Comparison of ENCODE assay signal across 17 cellular contexts in genomic region chr6:132749111-132749510, GRCh38. TPM values are rescaled to one million over a fixed set of nuclear protein-coding genes. Genes with fewer than 3 reads are reported as not detected.
DNase-seq lines count a peak whose midpoint lies in the region; ATAC-seq and TF ChIP-seq lines count a peak whose summit lies in the region.
"Had no signal": no experiment of that assay in that cellular context is flagged by ENCODE, and none has a peak within 500 bp of the region (broad histone marks: within the 10 kb centered on the region; RNA-seq: fewer than 3 reads in every experiment).

No MANE protein-coding gene starts in this region.

- DNase-seq in natural killer cell treated with Interleukin-12 subunit alpha and Interleukin-12 subunit beta and Interleukin-15 and Interleukin-18, amount 100 ng/mL, for 72 hours (ENCODE audit: low spot score), result no peak
- DNase-seq in natural killer cell (no peak), SKM-1 treated with dmso at 0.1 percent for 144 hours (lab: John Stamatoyannopoulos, UW; ENCODE audit: unreplicated experiment) (peak; percentile 46), upper lobe of right lung (no peak), T-helper 9 cell (no peak), NCI-H2227 treated with DMSO at 0.1 percent for 48 hours (lab: John Stamatoyannopoulos, UW) (no peak)
- DNase-seq: activated CD4-positive, CD25-positive, alpha-beta regulatory T cell; activated effector memory CD4-positive, alpha-beta T cell treated with anti-CD3 and anti-CD28 coated beads, Interleukin-2, amount 50 U/mL, for 16 hours; glutamatergic neuron; GOT3; SHP77 treated with DMSO at 0.1 percent for 48 hours had no signal

- peaks cover 57 to 74% of the 10 kb centered on the region in 2 donors for H3K4me1 Mint-ChIP-seq in natural killer cell treated with Interleukin-12 subunit alpha and Interleukin-12 subunit beta and Interleukin-15 and Interleukin-18, amount 100 ng/mL, for 72 hours (ENCODE audit: low read depth in 2 of 2)
- peaks cover 26 to 32% of the 10 kb centered on the region in 2 donors for H3K4me1 Mint-ChIP-seq in natural killer cell

- no peaks in the 10 kb centered on the region for H3K9me3 ChIP-seq in upper lobe of right lung
- H3K9me3 ChIP-seq: thoracic aorta had no signal

- ATAC-seq in natural killer cell treated with Interleukin-12 subunit alpha and Interleukin-12 subunit beta and Interleukin-15 and Interleukin-18, amount 100 ng/mL, for 72 hours, result peak; percentile 56 to 58
- no peak for ATAC-seq in natural killer cell
- ATAC-seq in esophagus mucosa, result peak; percentile 51
- ATAC-seq in upper lobe of right lung, result peak; percentile 69
- no peak for ATAC-seq in HG02840 (IDR thresholded peaks at IDR 0.05; ENCODE audit: low FRiP score, unreplicated experiment)

- TF ChIP-seq CTCF in natural killer cell (IDR thresholded peaks at IDR 0.05) (no peak), upper lobe of right lung (IDR thresholded peaks at IDR 0.05) (no peak)

- H3K27ac Mint-ChIP-seq in natural killer cell treated with Interleukin-12 subunit alpha and Interleukin-12 subunit beta and Interleukin-15 and Interleukin-18, amount 100 ng/mL, for 72 hours, result peak overlapping the region; percentile 92 to 93
- no peak overlapping the region for H3K27ac Mint-ChIP-seq in natural killer cell

- H3K9me3 Mint-ChIP-seq in natural killer cell treated with Interleukin-12 subunit alpha and Interleukin-12 subunit beta and Interleukin-15 and Interleukin-18, amount 100 ng/mL, for 72 hours, result peaks cover 4% of the 10 kb centered on the region
- H3K9me3 Mint-ChIP-seq in natural killer cell, result no peaks in the 10 kb centered on the region

- peak overlapping the region; percentile 69 for H3K4me3 Mint-ChIP-seq in natural killer cell treated with Interleukin-12 subunit alpha and Interleukin-12 subunit beta and Interleukin-15 and Interleukin-18, amount 100 ng/mL, for 72 hours
- no peak overlapping the region for H3K4me3 Mint-ChIP-seq in natural killer cell

- H3K4me1 ChIP-seq in upper lobe of right lung, result no peaks in the 10 kb centered on the region

- H3K36me3 ChIP-seq in upper lobe of right lung, result no peaks in the 10 kb centered on the region
- H3K36me3 ChIP-seq: thoracic aorta had no signal

- H3K27ac ChIP-seq in upper lobe of right lung, result peak overlapping the region; percentile 34
- H3K27ac ChIP-seq: KMS-11, thoracic aorta had no signal

- H3K27me3 Mint-ChIP-seq in natural killer cell treated with Interleukin-12 subunit alpha and Interleukin-12 subunit beta and Interleukin-15 and Interleukin-18, amount 100 ng/mL, for 72 hours, result no peaks in the 10 kb centered on the region
- H3K27me3 Mint-ChIP-seq in natural killer cell (ENCODE audit: low read depth in 2 of 2), result no peaks in the 10 kb centered on the region

- H3K36me3 Mint-ChIP-seq in natural killer cell treated with Interleukin-12 subunit alpha and Interleukin-12 subunit beta and Interleukin-15 and Interleukin-18, amount 100 ng/mL, for 72 hours, result peaks cover 62% of the 10 kb centered on the region
- peaks cover 6% of the 10 kb centered on the region for H3K36me3 Mint-ChIP-seq in natural killer cell

- no peaks in the 10 kb centered on the region for H3K27me3 ChIP-seq in upper lobe of right lung

- no peak overlapping the region for H3K4me3 ChIP-seq in upper lobe of right lung
- H3K4me3 ChIP-seq: thoracic aorta had no signal

- intact Hi-C loops in natural killer cell (cut with micrococcal nuclease), result no loop called here
- intact Hi-C loops in upper lobe of right lung (cut with DNase I), result no loop called here

RNA-seq across cellular contexts. Expression of gene VNN2, which starts 8.6 kb away (rescaled TPM):
- 10 to 100 TPM; 28.9 to 30.8 TPM for total RNA-seq in natural killer cell treated with Interleukin-12 subunit alpha and Interleukin-12 subunit beta and Interleukin-15 and Interleukin-18, amount 100 ng/mL, for 72 hours
- total RNA-seq in natural killer cell (10 to 100 TPM; 20.3 to 31.9 (median 25.4) TPM), esophagus mucosa (0.28 TPM), upper lobe of right lung (14.0 TPM)
- total RNA-seq: dermis microvascular lymphatic vessel endothelial cell, lung microvascular endothelial cell had no signal

RNA-seq across cellular contexts. Expression of gene VNN1, which starts 35.3 kb away (rescaled TPM):
- total RNA-seq in natural killer cell treated with Interleukin-12 subunit alpha and Interleukin-12 subunit beta and Interleukin-15 and Interleukin-18, amount 100 ng/mL, for 72 hours, result 1 to 10 TPM in 1 of 2 donors, under 1 TPM in 1; 0.83 to 1.6 TPM
- total RNA-seq in natural killer cell (1 to 10 TPM in 2 of 3 donors, not detected in 1; 1.1 to 1.6 TPM), esophagus mucosa (0.12 TPM), upper lobe of right lung (10.1 TPM)
- total RNA-seq: lung microvascular endothelial cell had no signal

RNA-seq across cellular contexts. Expression of gene SLC18B1, which starts 49.3 kb away (rescaled TPM):
- 1 to 10 TPM; 2.9 to 5.6 TPM for total RNA-seq in natural killer cell treated with Interleukin-12 subunit alpha and Interleukin-12 subunit beta and Interleukin-15 and Interleukin-18, amount 100 ng/mL, for 72 hours
- 1 to 10 TPM; 2.5 to 3.6 (median 3.0) TPM for total RNA-seq in natural killer cell
- 12.8 TPM for total RNA-seq in esophagus mucosa
- 8.9 TPM for total RNA-seq in upper lobe of right lung

Comparison
In these comparisons a context has a peak if more than half of its experiments do, and no peak if none do; other contexts are left out.
1. ATAC-seq: peak in natural killer cell treated with Interleukin-12 subunit alpha and Interleukin-12 subunit beta and Interleukin-15 and Interleukin-18, amount 100 ng/mL, for 72 hours (2 of 2), esophagus mucosa (single experiment) and upper lobe of right lung (single experiment); none in natural killer cell (0 of 3) and HG02840 (single experiment).
2. H3K27ac Mint-ChIP-seq: peak in natural killer cell treated with Interleukin-12 subunit alpha and Interleukin-12 subunit beta and Interleukin-15 and Interleukin-18, amount 100 ng/mL, for 72 hours (2 of 2); none in natural killer cell (0 of 2).
3. RNA of gene VNN2, which starts 8.6 kb away (total RNA-seq): 28.9 to 30.8 TPM in natural killer cell treated with Interleukin-12 subunit alpha and Interleukin-12 subunit beta and Interleukin-15 and Interleukin-18, amount 100 ng/mL, for 72 hours, 20.3 to 31.9 TPM in natural killer cell and 14.0 TPM in upper lobe of right lung (single experiment); 0.28 TPM in esophagus mucosa (single experiment); every median in the first group is over 10 times any median in the second.